24 cellular contexts compared by ENCODE assay signal in the genomic region with DNA sequence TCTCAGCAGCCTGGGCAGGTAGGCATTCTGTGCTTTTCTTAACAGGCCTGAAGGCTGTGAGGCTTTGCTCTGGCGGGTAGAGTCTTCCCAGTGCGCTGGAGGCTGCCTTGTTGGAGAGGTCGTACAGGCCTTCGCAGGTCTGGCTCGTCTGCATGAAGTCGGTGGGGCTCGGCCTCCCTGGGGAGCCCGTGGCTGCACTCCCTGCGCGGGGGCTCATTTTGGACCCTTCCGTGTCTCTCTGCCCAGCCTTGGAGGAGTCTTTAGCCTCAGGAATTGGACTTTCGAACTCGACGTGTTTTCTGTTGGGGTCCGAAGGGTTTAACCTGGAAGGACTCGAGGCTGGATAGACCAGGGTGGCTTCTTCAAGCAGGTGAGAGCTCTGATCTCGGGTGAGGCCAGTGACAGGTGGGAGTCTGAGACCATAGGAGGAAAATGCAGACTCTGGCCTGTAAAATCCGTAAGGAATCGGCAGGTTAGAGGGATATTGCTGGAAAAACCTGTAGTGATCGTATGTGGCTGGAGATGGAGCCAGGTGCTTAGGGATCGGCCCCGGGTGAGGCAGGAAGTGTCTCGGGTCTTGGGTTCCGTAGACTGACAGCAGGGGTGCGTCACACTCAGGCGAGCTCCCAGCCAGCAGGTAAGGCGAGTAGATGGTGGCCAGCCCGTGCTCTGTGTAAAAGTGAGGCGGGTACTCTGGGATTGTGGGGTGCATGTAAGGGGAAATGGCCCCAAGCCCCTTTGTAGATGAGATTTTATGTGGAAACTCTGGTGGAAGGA. TPM values are rescaled to one million over a fixed set of nuclear protein-coding genes. Genes with fewer than 3 reads are reported as not detected.
DNase-seq lines count a peak whose midpoint lies in the region; ATAC-seq, FAIRE-seq and TF ChIP-seq lines count a peak whose summit lies in the region.
"Had no signal": no experiment of that assay in that cellular context is flagged by ENCODE, and none has a peak within 500 bp of the region (broad histone marks: within the 10 kb centered on the region; RNA-seq: fewer than 3 reads in every experiment).

No MANE protein-coding gene starts in this region.

- intact Hi-C loops in thyroid gland (cut with DNase I): no loop called here

- ATAC-seq in HG03135 (IDR thresholded peaks at IDR 0.05; ENCODE audit: unreplicated experiment): no peak
- ATAC-seq: activated naive CD8-positive, alpha-beta T cell treated with anti-CD3 and anti-CD28 coated beads, Interleukin-2, amount 50 U/mL, for 24 hours; GM12878; T-helper 17 cell had no signal

- peaks cover 0 to 7% of the 10 kb centered on the region in 2 experiments; a peak in 1 of 4 replicates for H3K79me2 ChIP-seq in H1 (ENCODE audit: control insufficient read depth in 1 of 2, insufficient read depth in 2 of 2, low read length in 2 of 2)

- H4K20me1 ChIP-seq in H1 (replicated peaks in 1 of 2; ENCODE audit: control insufficient read depth in 1 of 2, insufficient read depth in 2 of 2, low read length in 2 of 2): peaks cover 7 to 13% of the 10 kb centered on the region in 2 experiments

- in situ Hi-C loops in G401 (cut with HindIII; ENCODE audit: low sequenced_read_pairs): no loop called here

- 90% methylated on average over 29 of the region's 29 CpGs; no CpG with 5 or more reads in 1 of the 2 experiments for WGBS in H1 (ENCODE audit: extremely low coverage in 1 of 2, insufficient coverage in 1 of 2, insufficient read length in 1 of 2, insufficient replicate concordance in 2 of 2, low coverage in 1 of 2, low lambda C conversion rate in 2 of 2, missing lambda C conversion rate in 1 of 2), 2 experiments
- WGBS in neuronal stem cell (ENCODE audit: extremely low coverage in 2 of 2, insufficient read length in 2 of 2, insufficient replicate concordance in 1 of 2), 2 donors: no CpG with 5 or more reads among the region's 29 CpGs
- WGBS in thyroid gland, 2 donors: 91 to 94% methylated on average over 22 to 29 of the region's 29 CpGs

- no peak for FAIRE-seq in H1 (lab: Jason Lieb, UNC)
- FAIRE-seq: GM12878 had no signal

- H2BK15ac ChIP-seq in H1 (ENCODE audit: low read length) (no peak overlapping the region), neuronal stem cell (ENCODE audit: low read length) (no peak overlapping the region)

- H2AFZ ChIP-seq in H1 (ENCODE audit: low read length) (no peak overlapping the region), neuronal stem cell (ENCODE audit: low read length) (no peak overlapping the region)

- H3K4me1 ChIP-seq in H1 (replicated peaks in 1 of 4; ENCODE audit: control insufficient read depth in 3 of 4, insufficient read depth in 4 of 4, low read length in 3 of 4) (peaks cover 0 to 6% (median 0%) of the 10 kb centered on the region in 4 experiments; a peak in 3 of 7 replicates), neuronal stem cell (ENCODE audit: control insufficient read depth in 2 of 2, insufficient read depth in 1 of 2, low read depth in 1 of 2, low read length in 2 of 2) (peaks cover 0 to 9% of the 10 kb centered on the region in 2 donors), thyroid gland (peaks cover 8 to 20% of the 10 kb centered on the region in 2 donors)
- H3K4me1 ChIP-seq: colonic mucosa, prostate gland had no signal

- TF ChIP-seq CTCF in H1 (IDR thresholded peaks at IDR 0.05; ENCODE audit: control extremely low read depth in 1 of 3, insufficient read depth in 1 of 3, low read depth in 1 of 3, low read length in 3 of 3) (no peak), thyroid gland (IDR thresholded peaks at IDR 0.05) (no peak)

- H3K27ac ChIP-seq in H1 (ENCODE audit: low read depth, low read length) (no peak overlapping the region), neuronal stem cell (replicated peaks; ENCODE audit: low read length) (no peak overlapping the region), thyroid gland (peak overlapping the region in 1 of 3 donors; percentile 44)
- H3K27ac ChIP-seq: colonic mucosa, prostate gland, SK-N-MC, thoracic aorta had no signal

- H3K79me1 ChIP-seq in H1 (ENCODE audit: low read depth, low read length) (peaks cover 7% of the 10 kb centered on the region), neuronal stem cell (ENCODE audit: low read depth, low read length) (peaks cover 21% of the 10 kb centered on the region)

- H3K4me3 ChIP-seq in H1 (ENCODE audit: extremely low read depth in 1 of 4, insufficient read depth in 2 of 4, low read depth in 3 of 4, low read length in 4 of 4) (no peak overlapping the region), neuronal stem cell (ENCODE audit: low read length in 2 of 2) (no peak overlapping the region), thyroid gland (replicated peaks in 1 of 3) (no peak overlapping the region)
- H3K4me3 ChIP-seq: colonic mucosa, GM12878, prostate gland, SK-N-MC, skin epidermis, thoracic aorta had no signal

- H4K91ac ChIP-seq in H1 (replicated peaks; ENCODE audit: insufficient read length, low read length) (no peak overlapping the region), neuronal stem cell (ENCODE audit: low read depth, low read length, poor library complexity) (no peak overlapping the region)

- H3K23ac ChIP-seq in H1 (ENCODE audit: insufficient read length) (no peak overlapping the region), neuronal stem cell (ENCODE audit: low read depth, low read length, poor library complexity) (no peak overlapping the region)

- H2BK120ac ChIP-seq in H1 (replicated peaks; ENCODE audit: low read depth, low read length): no peak overlapping the region
- H2BK120ac ChIP-seq in neuronal stem cell (ENCODE audit: low read depth, low read length): no peak overlapping the region

- TF ChIP-seq EP300 in Ishikawa (IDR thresholded peaks at IDR 0.05; ENCODE audit: borderline replicate concordance) (no peak), H1 (IDR thresholded peaks at IDR 0.05; ENCODE audit: borderline replicate concordance in 1 of 2, low read depth in 2 of 2, low read length in 2 of 2) (no peak)

- no peak overlapping the region for H3K14ac ChIP-seq in H1 (ENCODE audit: insufficient read length)
- peak overlapping the region; percentile 47 for H3K14ac ChIP-seq in neuronal stem cell (ENCODE audit: low read length)

- H3K23me2 ChIP-seq in H1 (ENCODE audit: low read depth, low read length): no peaks in the 10 kb centered on the region

- H2BK12ac ChIP-seq in H1 (ENCODE audit: low read depth, low read length): no peak overlapping the region
- H2BK12ac ChIP-seq in neuronal stem cell (ENCODE audit: low read length): no peak overlapping the region

- H3K4ac ChIP-seq in H1 (replicated peaks; ENCODE audit: insufficient read length, low read depth, low read length) (no peak overlapping the region), neuronal stem cell (ENCODE audit: low read length) (no peak overlapping the region)

- POLR2A ChIA-PET in H1 (lab: Charles Lee; ENCODE audit: partially characterized antibody): no interaction called here

- TF ChIP-seq POLR2A in H1 (IDR thresholded peaks at IDR 0.05; ENCODE audit: control extremely low read depth in 1 of 2, low read depth in 2 of 2, low read length in 2 of 2) (no peak), thyroid gland (IDR thresholded peaks at IDR 0.05) (no peak)

- peak; percentile 38 for DNase-seq in G401 (ENCODE audit: low spot score)
- DNase-seq in H1 (ENCODE audit: low read depth in 1 of 2, low spot score in 2 of 2): no peak
- no peak for DNase-seq in neuronal stem cell (ENCODE audit: low spot score)
- DNase-seq in thyroid gland: no peak
- DNase-seq in NCI-H1436 treated with DMSO at 0.1 percent for 48 hours (lab: John Stamatoyannopoulos, UW): no peak
- DNase-seq: activated CD8-positive, alpha-beta memory T cell treated with anti-CD3 and anti-CD28 coated beads, Interleukin-2, amount 50 U/mL, for 4 hours; activated naive CD8-positive, alpha-beta T cell treated with anti-CD3 and anti-CD28 coated beads, Interleukin-2, amount 50 U/mL, for 24 hours; CD4-positive, alpha-beta T cell; colonic mucosa; NCI-H1105 treated with DMSO at 0.1 percent for 48 hours; NCI-H2081; NCI-H524 treated with DMSO at 0.1 percent for 48 hours; stimulated activated CD4-positive, alpha-beta T cell treated with anti-CD3 and anti-CD28 coated beads, Interleukin-1b, Interleukin-23, amount 100 ng/mL, for 48 hours; T-helper 17 cell had no signal

- CTCF ChIA-PET in H1 (lab: Charles Lee; ENCODE audit: partially characterized antibody): interaction anchor here (1.1 to 3.6 kb wide), 6 partner anchors 9 to 50 kb away, joined by 3 to 14 read pairs (median 5); no protein-coding TSS in a partner anchor

- H4K8ac ChIP-seq in H1 (ENCODE audit: extremely low read depth, insufficient read depth, low read length) (peak overlapping the region; percentile 88; the same call in 1 of the 2 replicates), neuronal stem cell (ENCODE audit: low read depth, low read length) (no peak overlapping the region)

- H3K56ac ChIP-seq in H1 (replicated peaks; ENCODE audit: insufficient read length, low read depth, low read length): no peak overlapping the region

- H2AK5ac ChIP-seq in H1 (ENCODE audit: low read depth, low read length) (no peak overlapping the region), neuronal stem cell (ENCODE audit: low read depth, low read length) (no peak overlapping the region)

- H3K4me2 ChIP-seq in H1 (ENCODE audit: insufficient read depth in 1 of 2, low read depth in 2 of 2, low read length in 2 of 2) (no peak overlapping the region), neuronal stem cell (ENCODE audit: insufficient read depth, low read length, poor library complexity, severe bottlenecking) (no peak overlapping the region)

- H3K36me3 ChIP-seq in H1 (ENCODE audit: control insufficient read depth in 2 of 4, insufficient read depth in 4 of 4, low read length in 3 of 4) (peaks cover 2 to 26% (median 18%) of the 10 kb centered on the region in 4 experiments; a peak in 5 of 8 replicates), neuronal stem cell (replicated peaks in 1 of 2; ENCODE audit: control insufficient read depth in 2 of 2, insufficient read depth in 2 of 2, low read length in 2 of 2) (peaks cover 30 to 73% of the 10 kb centered on the region in 2 donors), thyroid gland (no peaks in the 10 kb centered on the region)
- H3K36me3 ChIP-seq: colonic mucosa, prostate gland, thoracic aorta had no signal

- H2BK5ac ChIP-seq in H1 (ENCODE audit: low read depth, low read length): no peak overlapping the region
- no peak overlapping the region for H2BK5ac ChIP-seq in neuronal stem cell (ENCODE audit: low read length)

- H3K9me3 ChIP-seq in H1 (ENCODE audit: insufficient read depth in 2 of 2, low read depth in 1 of 2, low read length in 1 of 2) (no peaks in the 10 kb centered on the region), neuronal stem cell (replicated peaks in 1 of 2; ENCODE audit: control insufficient read depth in 2 of 2, insufficient read depth in 1 of 2, low read depth in 1 of 2, low read length in 2 of 2) (peaks cover 0 to 15% of the 10 kb centered on the region in 2 donors), thyroid gland (no peaks in the 10 kb centered on the region)
- H3K9me3 ChIP-seq: colonic mucosa, prostate gland, thoracic aorta had no signal

- H3K9ac ChIP-seq in H1 (replicated peaks in 1 of 4; ENCODE audit: extremely low read depth in 1 of 4, low read depth in 3 of 4, low read length in 3 of 4): no peak overlapping the region
- no peak overlapping the region for H3K9ac ChIP-seq in neuronal stem cell (ENCODE audit: low read depth, low read length, poor library complexity)

- H4K5ac ChIP-seq in H1 (ENCODE audit: insufficient read length, low read depth, low read length): no peak overlapping the region

- H3K27me3 ChIP-seq in H1 (replicated peaks in 1 of 4; ENCODE audit: control insufficient read depth in 3 of 4, extremely low read depth in 1 of 4, insufficient read depth in 3 of 4, low read length in 3 of 4): no peaks in the 10 kb centered on the region
- no peaks in the 10 kb centered on the region for H3K27me3 ChIP-seq in neuronal stem cell (ENCODE audit: control insufficient read depth in 3 of 3, insufficient read depth in 3 of 3, low read depth in 1 of 3, low read length in 3 of 3)
- H3K27me3 ChIP-seq in thyroid gland: no peaks in the 10 kb centered on the region
- H3K27me3 ChIP-seq: colonic mucosa had no signal

- H3K18ac ChIP-seq in H1 (ENCODE audit: extremely low read depth, low read length) (no peak overlapping the region), neuronal stem cell (ENCODE audit: low read length) (no peak overlapping the region)

- H2BK20ac ChIP-seq in H1 (ENCODE audit: low read length): no peak overlapping the region

- TF ChIP-seq RAD21 in Ishikawa (IDR thresholded peaks at IDR 0.05; ENCODE audit: low read depth) (peak; percentile 56), H1 (IDR thresholded peaks at IDR 0.05 in 1 of 2, conservative IDR thresholded peaks at IDR 0.05 in 1 of 2; ENCODE audit: low read depth in 2 of 2, low read length in 2 of 2) (peak in 1 of 2 experiments; percentile 4; a peak in 1 of 4 replicates)

RNA-seq across cellular contexts. Expression of a gene that starts 8.6 kb away (rescaled TPM):
- total RNA-seq in G401 (2014; rRNA removed; shearing (Covaris generic)): not detected in 2 replicates
- total RNA-seq in H1 (2021; fragmentation: NEBNext Ultra II Directional; extraction: Animal tissue kit (Norgen Biotek cat#: 25700)): not detected in 2 replicates
- 0.02 TPM in 1 of 2 replicates, not detected in the other for polyA plus RNA-seq in H1 (2011; rRNA removed)
- not detected for polyA plus RNA-seq in H1 (2011; cell fraction: cytosol; rRNA removed)
- not detected for polyA plus RNA-seq in H1 (2011; cell fraction: nucleus; rRNA removed)
- polyA plus RNA-seq in H1 (2012, experiment 1 of 2): 0.12 to 0.14 TPM in 2 of 4 replicates, not detected in the others
- polyA plus RNA-seq in H1 (2012, experiment 2 of 2): 0.04 TPM
- 0.02 TPM for polyA plus RNA-seq in H1 (2013, experiment 1 of 2)
- 0.02 TPM for polyA plus RNA-seq in H1 (2013, experiment 2 of 2)
- polyA minus RNA-seq in H1 (2011; rRNA and poly(A)+ RNA removed): not detected in 2 replicates
- not detected for polyA minus RNA-seq in H1 (2011; cell fraction: cytosol; rRNA and poly(A)+ RNA removed)
- not detected for polyA minus RNA-seq in H1 (2011; cell fraction: nucleus; rRNA and poly(A)+ RNA removed)
- polyA plus RNA-seq in neuronal stem cell (2013, experiment 1 of 2): 0.01 TPM
- polyA plus RNA-seq in neuronal stem cell (2013, experiment 2 of 2): 0.01 TPM
- 1 to 10 TPM; 3.0 to 6.0 (median 4.5) TPM for total RNA-seq in thyroid gland
- total RNA-seq: activated T-helper 2 cell treated with anti-CD3 and anti-CD28 coated beads, Interferon-gamma antibody, Interleukin-2, Interleukin-4, amounts not matched to agents 10 μg/mL and 5 μg/mL and 100 μg/mL, durations not matched to agents 14 hours and 24 hours and 36 hours; CD4-positive, alpha-beta T cell; colonic mucosa; fibroblast of lung; GM12878; neural crest cell; T-helper 17 cell; thoracic aorta had no signal
- polyA plus RNA-seq: fibroblast of lung had no signal
